In genomic region chr10:59433720-59434428, GRCh38 we compare ENCODE assay signal across 31 cellular contexts.
DNase-seq lines count a peak whose midpoint lies in the region; ATAC-seq, FAIRE-seq and TF ChIP-seq lines count a peak whose summit lies in the region.
"Had no signal": no experiment of that assay in that cellular context is flagged by ENCODE, and none has a peak within 500 bp of the region (broad histone marks: within the 10 kb centered on the region; RNA-seq: fewer than 3 reads in every experiment).

No MANE protein-coding gene starts in this region.

- no peak for TF ChIP-seq CTCF in astrocyte (IDR thresholded peaks at IDR 0.05; ENCODE audit: insufficient read depth, low read depth, low read length)
- TF ChIP-seq CTCF in fibroblast of pulmonary artery (IDR thresholded peaks at IDR 0.05; ENCODE audit: low read length, missing control alignments), result no peak
- TF ChIP-seq CTCF in GM23338 (conservative IDR thresholded peaks at IDR 0.05; ENCODE audit: low read depth in 2 of 2), result no peak

- no peak overlapping the region for H3K27ac ChIP-seq in astrocyte (ENCODE audit: low read depth, low read length)
- no peak overlapping the region for H3K27ac ChIP-seq in GM23338 (ENCODE audit: low read depth)
- H3K27ac ChIP-seq: C4-2B, cardiac muscle cell, right atrium auricular region, SJSA1, testis, vagina had no signal

- no peaks in the 10 kb centered on the region for H4K20me1 ChIP-seq in astrocyte (ENCODE audit: insufficient read depth, low read length)
- H4K20me1 ChIP-seq in GM23338 (replicated peaks; ENCODE audit: insufficient read depth), result no peaks in the 10 kb centered on the region

- no peaks in the 10 kb centered on the region for H3K9me3 ChIP-seq in astrocyte (ENCODE audit: insufficient read depth, low read depth, low read length)
- H3K9me3 ChIP-seq: adrenal gland, right atrium auricular region, SJSA1, testis, vagina had no signal

- peaks cover 41% of the 10 kb centered on the region for H3K4me1 Mint-ChIP-seq in astrocyte (ENCODE audit: low read depth, unreplicated experiment)
- H3K4me1 Mint-ChIP-seq in GM23338, result no peaks in the 10 kb centered on the region; the same call in 2 of the 3 replicates
- H3K4me1 Mint-ChIP-seq: memory B cell, naive B cell had no signal

- no peak overlapping the region for H3K4me3 ChIP-seq in astrocyte (ENCODE audit: insufficient read depth, low read depth, low read length)
- H3K4me3 ChIP-seq in fibroblast of pulmonary artery (replicated peaks; ENCODE audit: low read depth, low read length), result no peak overlapping the region
- no peak overlapping the region for H3K4me3 ChIP-seq in GM23338
- H3K4me3 ChIP-seq: adrenal gland, cardiac muscle cell, GM12878, heart right ventricle, right atrium auricular region, SJSA1, testis, vagina had no signal

- H3K27ac Mint-ChIP-seq in astrocyte (ENCODE audit: unreplicated experiment) (peak overlapping the region; percentile 72), GM23338 (no peak overlapping the region)
- H3K27ac Mint-ChIP-seq: activated T-cell treated with anti-CD3 and anti-CD28 coated beads, Interleukin-2, amount 50 U/mL, for 24 hours; dendritic cell treated with granulocyte-macrophage colony-stimulating factor and Interleukin-4, amounts not matched to agents 40 ng/mL and 50 ng/mL, for 4 days; H9; memory B cell; naive B cell had no signal

- no peaks in the 10 kb centered on the region; the same call in 1 of the 2 replicates for H3K9me2 ChIP-seq in GM23338 (ENCODE audit: insufficient read depth)

- H3K4me1 ChIP-seq in astrocyte (ENCODE audit: insufficient read depth, low read length) (peaks cover 17% of the 10 kb centered on the region), GM23338 (ENCODE audit: insufficient read depth) (no peaks in the 10 kb centered on the region)

- H3K4me3 Mint-ChIP-seq in astrocyte (ENCODE audit: unreplicated experiment) (no peak overlapping the region), GM23338 (no peak overlapping the region)
- H3K4me3 Mint-ChIP-seq: activated T-cell treated with anti-CD3 and anti-CD28 coated beads, Interleukin-2, amount 50 U/mL, for 24 hours; dendritic cell treated with granulocyte-macrophage colony-stimulating factor and Interleukin-4, amounts not matched to agents 40 ng/mL and 50 ng/mL, for 4 days; H9; memory B cell; naive B cell had no signal

- no peaks in the 10 kb centered on the region for H3K79me2 ChIP-seq in astrocyte (ENCODE audit: insufficient read depth, low read length)
- H3K79me2 ChIP-seq in GM23338 (replicated peaks; ENCODE audit: insufficient read depth), result no peaks in the 10 kb centered on the region

- H2AFZ ChIP-seq in astrocyte (ENCODE audit: low read depth, low read length) (no peak overlapping the region), GM23338 (no peak overlapping the region)

- H3K9me3 Mint-ChIP-seq in astrocyte (ENCODE audit: unreplicated experiment) (no peaks in the 10 kb centered on the region), GM23338 (no peaks in the 10 kb centered on the region)
- H3K9me3 Mint-ChIP-seq: activated T-cell treated with anti-CD3 and anti-CD28 coated beads, Interleukin-2, amount 50 U/mL, for 24 hours; H9 had no signal

- peak; percentile 10 for DNase-seq in HT1080 (ENCODE audit: low read depth)
- peak; percentile 50 for DNase-seq in astrocyte (ENCODE audit: low read depth)
- peak; percentile 17 for DNase-seq in fibroblast of pulmonary artery (ENCODE audit: low read depth)
- peak; percentile 35 for DNase-seq in renal cortical epithelial cell (ENCODE audit: low read depth)
- no peak for DNase-seq in activated CD4-positive, alpha-beta T cell treated with anti-CD3 and anti-CD28 coated beads, Interleukin-2, amount 50 U/mL, for 1 hour
- no peak for DNase-seq in GM23338 (ENCODE audit: low spot score)
- no peak for DNase-seq in DMS 273 treated with DMSO at 0.1 percent for 48 hours (lab: John Stamatoyannopoulos, UW)
- no peak for DNase-seq in NCI-H2171 treated with DMSO at 0.1 percent for 48 hours (lab: John Stamatoyannopoulos, UW)
- DNase-seq: activated CD8-positive, alpha-beta memory T cell treated with anti-CD3 and anti-CD28 coated beads for 24 hours; activated naive CD4-positive, alpha-beta T cell; activated T-cell treated with anti-CD3 and anti-CD28 coated beads, Interleukin-2, amount 50 U/mL, for 24 hours; adrenal gland; Calu3; H9; heart right ventricle; left colon; naive B cell; NCI-H1417; NCI-H2081 treated with DMSO at 0.1 percent for 48 hours; nucleus accumbens; stimulated activated CD4-positive, alpha-beta T cell treated with anti-CD3 and anti-CD28 coated beads, Interleukin-12 subunit alpha, Interleukin-12 subunit beta, amount 100 ng/mL, for 4 hours; stimulated activated naive CD4-positive, alpha-beta T cell treated with Interleukin-2 at 50 U/mL for 16 hours; testis had no signal

- H3K4me2 ChIP-seq in astrocyte (ENCODE audit: low read length) (peak overlapping the region; percentile 1), GM23338 (no peak overlapping the region)

- ATAC-seq in GM23338, result no peak
- ATAC-seq: GM12878, heart right ventricle, left colon had no signal

- H3K9ac ChIP-seq in astrocyte (ENCODE audit: low read length), result no peak overlapping the region

- FAIRE-seq in astrocyte (lab: Jason Lieb, UNC), result no peak
- FAIRE-seq: GM12878 had no signal

- H3K27me3 Mint-ChIP-seq in astrocyte (ENCODE audit: low read depth, unreplicated experiment) (no peaks in the 10 kb centered on the region), GM23338 (ENCODE audit: insufficient read depth, low read depth, poor library complexity) (peaks cover 1% of the 10 kb centered on the region)
- H3K27me3 Mint-ChIP-seq: activated T-cell treated with anti-CD3 and anti-CD28 coated beads, Interleukin-2, amount 50 U/mL, for 24 hours; dendritic cell treated with granulocyte-macrophage colony-stimulating factor and Interleukin-4, amounts not matched to agents 40 ng/mL and 50 ng/mL, for 4 days; memory B cell; naive B cell had no signal

- H3K36me3 Mint-ChIP-seq in astrocyte (ENCODE audit: low read depth, unreplicated experiment) (no peaks in the 10 kb centered on the region), GM23338 (ENCODE audit: low read depth) (no peaks in the 10 kb centered on the region)
- H3K36me3 Mint-ChIP-seq: memory B cell, naive B cell had no signal

- H3K36me3 ChIP-seq in astrocyte (ENCODE audit: insufficient read depth, low read length), result no peaks in the 10 kb centered on the region
- no peaks in the 10 kb centered on the region for H3K36me3 ChIP-seq in GM23338 (ENCODE audit: insufficient read depth)
- H3K36me3 ChIP-seq: adrenal gland, cardiac muscle cell, heart right ventricle, right atrium auricular region, SJSA1, vagina had no signal

- no peaks in the 10 kb centered on the region for H3F3A ChIP-seq in GM23338 (replicated peaks; ENCODE audit: low read depth)

- no peaks in the 10 kb centered on the region for H3K27me3 ChIP-seq in astrocyte (ENCODE audit: insufficient read depth, low read length)
- H3K27me3 ChIP-seq in GM23338 (ENCODE audit: insufficient read depth), result no peaks in the 10 kb centered on the region
- H3K27me3 ChIP-seq: adrenal gland, cardiac muscle cell, heart right ventricle, right atrium auricular region, SJSA1, testis, vagina had no signal

TF ChIP-seq in GM23338, 12 proteins besides CTCF, POLR2A, EP300 and RAD21:
- TF ChIP-seq ZNF331 (CRISPR knock-in tag; IDR thresholded peaks at IDR 0.05; ENCODE audit: low read depth) (no peak), EZH2 (IDR thresholded peaks at IDR 0.05; ENCODE audit: low read depth, unreplicated experiment) (no peak), JUNB (IDR thresholded peaks at IDR 0.05; ENCODE audit: unreplicated experiment) (no peak), ZNF114 (CRISPR knock-in tag; IDR thresholded peaks at IDR 0.05) (no peak), CREB1 (CRISPR knock-in tag; IDR thresholded peaks at IDR 0.05; ENCODE audit: low read depth) (no peak), REST (IDR thresholded peaks at IDR 0.05; ENCODE audit: unreplicated experiment) (no peak), STAT1 (IDR thresholded peaks at IDR 0.05; ENCODE audit: unreplicated experiment) (no peak)

Comparison
In these comparisons a context has a peak if more than half of its experiments do, and no peak if none do; other contexts are left out.
1. DNase-seq: peak in HT1080 (single experiment), astrocyte (single experiment), fibroblast of pulmonary artery (single experiment) and renal cortical epithelial cell (single experiment); none in activated CD4-positive, alpha-beta T cell treated with anti-CD3 and anti-CD28 coated beads, Interleukin-2, amount 50 U/mL, for 1 hour (single experiment), GM23338 (single experiment), DMS 273 treated with DMSO at 0.1 percent for 48 hours (single experiment) and NCI-H2171 treated with DMSO at 0.1 percent for 48 hours (single experiment).